ENCODE assay signal across 11 cellular contexts in genomic region chr6:10381133-10381829, GRCh38. TPM values are rescaled to one million over a fixed set of nuclear protein-coding genes. Genes with fewer than 3 reads are reported as not detected.
DNase-seq lines count a peak whose midpoint lies in the region; ATAC-seq, FAIRE-seq and TF ChIP-seq lines count a peak whose summit lies in the region.
"Had no signal": no experiment of that assay in that cellular context is flagged by ENCODE, and none has a peak within 500 bp of the region (broad histone marks: within the 10 kb centered on the region; RNA-seq: fewer than 3 reads in every experiment).

No MANE protein-coding gene starts in this region.

- CTCF ChIA-PET in activated CD4-positive, alpha-beta memory T cell treated with anti-CD3 and anti-CD28 coated beads for 36 hours (lab: Charles Lee) = interaction anchor here (0.6 kb wide), 1 partner anchor 49 kb away, joined by 3 read pairs; no protein-coding TSS in a partner anchor
- CTCF ChIA-PET in activated CD4-positive, alpha-beta memory T cell treated with anti-CD3 and anti-CD28 coated beads, Interleukin-2, amount 10 ng/mL, durations not matched to agents 7 days and 5 days (lab: Charles Lee) = no interaction called here

- H3K4me3 Mint-ChIP-seq in activated CD4-positive, alpha-beta memory T cell treated with anti-CD3 and anti-CD28 coated beads for 36 hours = no peak overlapping the region
- no peak overlapping the region for H3K4me3 Mint-ChIP-seq in activated CD4-positive, alpha-beta memory T cell treated with anti-CD3 and anti-CD28 coated beads, Interleukin-2, amount 10 ng/mL, durations not matched to agents 7 days and 5 days
- peak overlapping the region in 1 of 2 donors; percentile 6 for H3K4me3 Mint-ChIP-seq in stimulated activated naive B cell treated with anti-CD40 and anti-IgM and Interleukin-4, amounts not matched to agents 10 μg/mL and 1 μg/mL and 100 μg/mL, for 72 hours

- H3K36me3 Mint-ChIP-seq in activated CD4-positive, alpha-beta memory T cell treated with anti-CD3 and anti-CD28 coated beads for 36 hours = peaks cover 10% of the 10 kb centered on the region
- peaks cover 13% of the 10 kb centered on the region for H3K36me3 Mint-ChIP-seq in activated CD4-positive, alpha-beta memory T cell treated with anti-CD3 and anti-CD28 coated beads, Interleukin-2, amount 10 ng/mL, durations not matched to agents 7 days and 5 days (ENCODE audit: low read depth)
- H3K36me3 Mint-ChIP-seq in stimulated activated naive B cell treated with anti-CD40 and anti-IgM and Interleukin-4, amounts not matched to agents 10 μg/mL and 1 μg/mL and 100 μg/mL, for 72 hours = peaks cover 3 to 5% of the 10 kb centered on the region in 2 donors

- peak; percentile 18 for DNase-seq in activated CD4-positive, alpha-beta memory T cell treated with anti-CD3 and anti-CD28 coated beads for 36 hours
- DNase-seq in activated CD4-positive, alpha-beta memory T cell treated with anti-CD3 and anti-CD28 coated beads, Interleukin-2, amount 10 ng/mL, durations not matched to agents 7 days and 5 days = no peak
- DNase-seq in NCI-H146 treated with DMSO at 0.1 percent for 48 hours (lab: John Stamatoyannopoulos, UW; ENCODE audit: unreplicated experiment) (peak; percentile 80), foreskin keratinocyte (no peak), H54 (ENCODE audit: insufficient read length, low spot score) (no peak), NOMO-1 (lab: John Stamatoyannopoulos, UW; ENCODE audit: unreplicated experiment in 2 of 2) (no peak)
- DNase-seq in stimulated activated naive B cell treated with anti-CD40 and anti-IgM and Interleukin-4, amounts not matched to agents 10 μg/mL and 1 μg/mL and 100 μg/mL, for 72 hours = no peak
- DNase-seq: uterus had no signal

- intact Hi-C loops in activated CD4-positive, alpha-beta memory T cell treated with anti-CD3 and anti-CD28 coated beads for 36 hours (cut with micrococcal nuclease) = no loop called here

- ATAC-seq in foreskin keratinocyte = no peak
- no peak for ATAC-seq in stimulated activated naive B cell treated with anti-CD40 and anti-IgM and Interleukin-4, amounts not matched to agents 10 μg/mL and 1 μg/mL and 100 μg/mL, for 72 hours (replicated peaks)
- no peak for ATAC-seq in GM18502 (IDR thresholded peaks at IDR 0.05; ENCODE audit: poor library complexity, unreplicated experiment)

- POLR2A ChIA-PET in activated CD4-positive, alpha-beta memory T cell treated with anti-CD3 and anti-CD28 coated beads for 36 hours (lab: Charles Lee) = no interaction called here
- POLR2A ChIA-PET in activated CD4-positive, alpha-beta memory T cell treated with anti-CD3 and anti-CD28 coated beads, Interleukin-2, amount 10 ng/mL, durations not matched to agents 7 days and 5 days (lab: Charles Lee) = no interaction called here

- H3K9me3 Mint-ChIP-seq in activated CD4-positive, alpha-beta memory T cell treated with anti-CD3 and anti-CD28 coated beads for 36 hours = peaks cover 4% of the 10 kb centered on the region
- H3K9me3 Mint-ChIP-seq in activated CD4-positive, alpha-beta memory T cell treated with anti-CD3 and anti-CD28 coated beads, Interleukin-2, amount 10 ng/mL, durations not matched to agents 7 days and 5 days = no peaks in the 10 kb centered on the region
- peaks cover 0 to 5% of the 10 kb centered on the region in 2 donors for H3K9me3 Mint-ChIP-seq in stimulated activated naive B cell treated with anti-CD40 and anti-IgM and Interleukin-4, amounts not matched to agents 10 μg/mL and 1 μg/mL and 100 μg/mL, for 72 hours

- peaks cover 4% of the 10 kb centered on the region for H3K4me1 ChIP-seq in foreskin keratinocyte

- peaks cover 8% of the 10 kb centered on the region for H3K4me1 Mint-ChIP-seq in activated CD4-positive, alpha-beta memory T cell treated with anti-CD3 and anti-CD28 coated beads for 36 hours (ENCODE audit: low read depth)
- peaks cover 6% of the 10 kb centered on the region for H3K4me1 Mint-ChIP-seq in activated CD4-positive, alpha-beta memory T cell treated with anti-CD3 and anti-CD28 coated beads, Interleukin-2, amount 10 ng/mL, durations not matched to agents 7 days and 5 days
- peaks cover 7 to 18% of the 10 kb centered on the region in 2 donors for H3K4me1 Mint-ChIP-seq in stimulated activated naive B cell treated with anti-CD40 and anti-IgM and Interleukin-4, amounts not matched to agents 10 μg/mL and 1 μg/mL and 100 μg/mL, for 72 hours

- no peak for TF ChIP-seq POLR2A in H54 (IDR thresholded peaks at IDR 0.05; ENCODE audit: low read depth, low read length)

- no peak overlapping the region for H3K27ac Mint-ChIP-seq in activated CD4-positive, alpha-beta memory T cell treated with anti-CD3 and anti-CD28 coated beads for 36 hours
- no peak overlapping the region for H3K27ac Mint-ChIP-seq in activated CD4-positive, alpha-beta memory T cell treated with anti-CD3 and anti-CD28 coated beads, Interleukin-2, amount 10 ng/mL, durations not matched to agents 7 days and 5 days
- peak overlapping the region; percentile 25 for H3K27ac Mint-ChIP-seq in stimulated activated naive B cell treated with anti-CD40 and anti-IgM and Interleukin-4, amounts not matched to agents 10 μg/mL and 1 μg/mL and 100 μg/mL, for 72 hours
- H3K27ac Mint-ChIP-seq: activated naive CD8-positive, alpha-beta T cell had no signal

- H3K27me3 ChIP-seq in foreskin keratinocyte = no peaks in the 10 kb centered on the region

- peak; percentile 2 for TF ChIP-seq CTCF in foreskin keratinocyte (conservative IDR thresholded peaks at IDR 0.05)

- no peak for FAIRE-seq in H54 (lab: Jason Lieb, UNC)
- FAIRE-seq: islet of Langerhans had no signal

- no peak overlapping the region for H3K27ac ChIP-seq in foreskin keratinocyte
- H3K27ac ChIP-seq: uterus had no signal

- peaks cover 60% of the 10 kb centered on the region for H3K27me3 Mint-ChIP-seq in activated CD4-positive, alpha-beta memory T cell treated with anti-CD3 and anti-CD28 coated beads for 36 hours
- peaks cover 49% of the 10 kb centered on the region for H3K27me3 Mint-ChIP-seq in activated CD4-positive, alpha-beta memory T cell treated with anti-CD3 and anti-CD28 coated beads, Interleukin-2, amount 10 ng/mL, durations not matched to agents 7 days and 5 days
- peaks cover 59 to 78% of the 10 kb centered on the region in 2 donors for H3K27me3 Mint-ChIP-seq in stimulated activated naive B cell treated with anti-CD40 and anti-IgM and Interleukin-4, amounts not matched to agents 10 μg/mL and 1 μg/mL and 100 μg/mL, for 72 hours

RNA-seq across cellular contexts. Expression of gene TFAP2A, which starts 33.6 kb away (rescaled TPM):
- under 1 TPM in 1 of 2 experiments, not detected in 1; 0.21 TPM for total RNA-seq in activated CD4-positive, alpha-beta memory T cell treated with anti-CD3 and anti-CD28 coated beads for 36 hours
- total RNA-seq in activated CD4-positive, alpha-beta memory T cell treated with anti-CD3 and anti-CD28 coated beads, Interleukin-2, amount 10 ng/mL, durations not matched to agents 7 days and 5 days = under 1 TPM in 1 of 2 experiments, not detected in 1; 0.20 TPM
- total RNA-seq in foreskin keratinocyte = 35.2 and 37.0 TPM in 2 replicates
- 26.0 and 30.9 TPM in 2 replicates for polyA plus RNA-seq in foreskin keratinocyte

Comparison
In these comparisons a context has a peak if more than half of its experiments do, and no peak if none do; other contexts are left out.
1. DNase-seq: peak in activated CD4-positive, alpha-beta memory T cell treated with anti-CD3 and anti-CD28 coated beads for 36 hours (single experiment) and NCI-H146 treated with DMSO at 0.1 percent for 48 hours (single experiment); none in activated CD4-positive, alpha-beta memory T cell treated with anti-CD3 and anti-CD28 coated beads, Interleukin-2, amount 10 ng/mL, durations not matched to agents 7 days and 5 days (single experiment), foreskin keratinocyte (0 of 2), stimulated activated naive B cell treated with anti-CD40 and anti-IgM and Interleukin-4, amounts not matched to agents 10 μg/mL and 1 μg/mL and 100 μg/mL, for 72 hours (single experiment), H54 (single experiment) and NOMO-1 (0 of 2).
2. RNA of gene TFAP2A, which starts 33.6 kb away (total RNA-seq): 35.2 to 37.0 TPM in foreskin keratinocyte; 0.20 TPM in activated CD4-positive, alpha-beta memory T cell treated with anti-CD3 and anti-CD28 coated beads, Interleukin-2, amount 10 ng/mL, durations not matched to agents 7 days and 5 days and 0.21 TPM in activated CD4-positive, alpha-beta memory T cell treated with anti-CD3 and anti-CD28 coated beads for 36 hours; every median in the first group is over 10 times any median in the second.